ENCODE assay signal across 19 cellular contexts in the genomic region with DNA sequence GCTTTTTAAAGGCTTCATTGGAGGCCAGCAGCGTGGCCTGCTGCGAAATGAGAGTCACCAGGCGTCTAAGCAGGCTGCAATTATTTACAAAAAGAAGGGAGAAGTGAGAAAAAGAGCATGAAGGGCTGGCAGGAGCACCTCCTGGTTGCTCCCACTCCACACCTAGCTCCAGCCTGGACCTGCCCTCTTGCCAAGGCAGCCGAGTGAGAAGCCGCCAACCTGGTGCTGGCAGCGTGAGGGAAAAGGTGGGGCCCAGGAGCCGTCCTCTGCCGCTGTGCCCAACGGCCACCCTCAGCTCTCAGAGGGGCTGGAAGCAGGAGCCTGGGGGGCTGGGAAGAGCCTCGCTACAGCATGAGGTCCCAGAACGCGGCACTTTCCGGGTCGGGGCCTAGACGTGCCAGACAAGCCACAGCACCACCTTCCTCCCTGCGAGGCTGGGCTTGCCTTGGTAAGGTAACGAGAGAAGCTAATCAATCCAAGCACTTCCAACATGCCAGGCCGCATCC. TPM values are rescaled to one million over a fixed set of nuclear protein-coding genes. Genes with fewer than 3 reads are reported as not detected.
A peak's percentile ranks its signal among the peaks of the same experiment; 100 is the strongest.
DNase-seq lines count a peak whose midpoint lies in the region; ATAC-seq, FAIRE-seq and TF ChIP-seq lines count a peak whose summit lies in the region.
"Had no signal": no experiment of that assay in that cellular context is flagged by ENCODE, and none has a peak within 500 bp of the region (broad histone marks: within the 10 kb centered on the region; RNA-seq: fewer than 3 reads in every experiment).

No MANE protein-coding gene starts in this region.

- H3K4me3 ChIP-seq in cardiac muscle cell = no peak overlapping the region
- no peak overlapping the region for H3K4me3 ChIP-seq in esophagus muscularis mucosa
- no peak overlapping the region for H3K4me3 ChIP-seq in suprapubic skin
- H3K4me3 ChIP-seq: BLaER1 had no signal

- no peak overlapping the region for H3K4me3 Mint-ChIP-seq in nephron progenitor cell
- H3K4me3 Mint-ChIP-seq: CD8-positive, alpha-beta memory T cell had no signal

- no peaks in the 10 kb centered on the region for H3K36me3 Mint-ChIP-seq in nephron progenitor cell (ENCODE audit: low read depth)

- TF ChIP-seq EP300 in esophagus muscularis mucosa (IDR thresholded peaks at IDR 0.05) = no peak
- no peak for TF ChIP-seq EP300 in suprapubic skin (IDR thresholded peaks at IDR 0.05)

- intact Hi-C loops in cardiac septum (cut with DNase I) = no loop called here
- intact Hi-C loops in esophagus muscularis mucosa (cut with DNase I) = no loop called here

- no peak for TF ChIP-seq CTCF in cardiac muscle cell (IDR thresholded peaks at IDR 0.05; ENCODE audit: low read depth, low read length)
- TF ChIP-seq CTCF in esophagus muscularis mucosa (IDR thresholded peaks at IDR 0.05) = no peak
- TF ChIP-seq CTCF in nephron progenitor cell (IDR thresholded peaks at IDR 0.05) = no peak
- TF ChIP-seq CTCF in suprapubic skin (IDR thresholded peaks at IDR 0.05) = no peak

- H3K27me3 ChIP-seq in cardiac muscle cell = no peaks in the 10 kb centered on the region
- H3K27me3 ChIP-seq in esophagus muscularis mucosa = no peaks in the 10 kb centered on the region
- no peaks in the 10 kb centered on the region for H3K27me3 ChIP-seq in suprapubic skin

- peaks cover 38% of the 10 kb centered on the region for H3K4me1 Mint-ChIP-seq in nephron progenitor cell

- peaks cover 3% of the 10 kb centered on the region for H3K27me3 Mint-ChIP-seq in nephron progenitor cell (ENCODE audit: low read depth, poor library complexity)

- no peak for ATAC-seq in HG03025 (IDR thresholded peaks at IDR 0.05; ENCODE audit: low FRiP score, unreplicated experiment)

- H3K4me1 ChIP-seq in cardiac muscle cell (ENCODE audit: low read depth) (peaks cover 8% of the 10 kb centered on the region), esophagus muscularis mucosa (peaks cover 8 to 67% (median 48%) of the 10 kb centered on the region in 4 donors), suprapubic skin (peaks cover 48% of the 10 kb centered on the region)

- H3K27ac ChIP-seq in cardiac muscle cell = peak overlapping the region; percentile 81
- H3K27ac ChIP-seq in esophagus muscularis mucosa (replicated peaks in 1 of 4) = peak overlapping the region; percentile 34 to 70 (median 60)
- H3K27ac ChIP-seq in suprapubic skin = peak overlapping the region; percentile 14
- H3K27ac ChIP-seq: BLaER1 had no signal

- peaks cover 63% of the 10 kb centered on the region for H3K9me3 Mint-ChIP-seq in nephron progenitor cell
- H3K9me3 Mint-ChIP-seq: CD8-positive, alpha-beta memory T cell had no signal

- H3K27ac Mint-ChIP-seq in nephron progenitor cell = peak overlapping the region; percentile 42
- H3K27ac Mint-ChIP-seq: CD8-positive, alpha-beta memory T cell had no signal

- no peak for FAIRE-seq in GM12891 (lab: Jason Lieb, UNC)
- FAIRE-seq: G401.6, H1 had no signal

- DNase-seq in cardiac muscle cell (ENCODE audit: low read depth in 1 of 2, low spot score in 1 of 2) = no peak
- DNase-seq in cardiac septum (ENCODE audit: low spot score) = no peak
- DNase-seq in esophagus muscularis mucosa (ENCODE audit: extremely low spot score) = no peak
- DNase-seq in nephron progenitor cell = no peak
- no peak for DNase-seq in suprapubic skin (ENCODE audit: low spot score in 2 of 2)
- no peak for DNase-seq in GM12891 (ENCODE audit: insufficient read length, low spot score)
- no peak for DNase-seq in activated effector memory CD4-positive, alpha-beta T cell treated with anti-CD3 and anti-CD28 coated beads, Interleukin-2, amount 50 U/mL, for 16 hours
- DNase-seq: CD8-positive, alpha-beta memory T cell; DMS79 treated with DMSO at 0.1 percent for 48 hours; KBM-7; NCI-H1436 treated with DMSO at 0.1 percent for 48 hours; NCI-H2029 treated with DMSO at 0.1 percent for 48 hours; NCI-H510A treated with DMSO at 0.1 percent for 48 hours; NCI-H82; PC-3 had no signal

- 85% methylated on average over 11 of the region's 18 CpGs for WGBS in esophagus muscularis mucosa
- WGBS in suprapubic skin = 69% methylated on average over 18 of the region's 18 CpGs

- H3K36me3 ChIP-seq in cardiac muscle cell (peaks cover 4% of the 10 kb centered on the region), esophagus muscularis mucosa (peaks cover 0 to 38% (median 29%) of the 10 kb centered on the region in 4 donors), suprapubic skin (peaks cover 9% of the 10 kb centered on the region)

- no peaks in the 10 kb centered on the region for H3K9me3 ChIP-seq in cardiac muscle cell (ENCODE audit: low read depth)
- H3K9me3 ChIP-seq in esophagus muscularis mucosa = no peaks in the 10 kb centered on the region
- no peaks in the 10 kb centered on the region for H3K9me3 ChIP-seq in suprapubic skin
- H3K9me3 ChIP-seq: BLaER1 had no signal

- TF ChIP-seq POLR2A in esophagus muscularis mucosa (IDR thresholded peaks at IDR 0.05; ENCODE audit: low read depth) (no peak), suprapubic skin (IDR thresholded peaks at IDR 0.05) (no peak), GM12891 (IDR thresholded peaks at IDR 0.05; ENCODE audit: low read depth, low read length) (no peak)

TF ChIP-seq in GM12891, 5 proteins besides CTCF, POLR2A, EP300 and RAD21:
- TF ChIP-seq TAF1 (IDR thresholded peaks at IDR 0.05; ENCODE audit: low read depth, low read length) = no peak
- no peak for TF ChIP-seq SPI1 (IDR thresholded peaks at IDR 0.05; ENCODE audit: low read depth, low read length)
- no peak for TF ChIP-seq POU2F2 (IDR thresholded peaks at IDR 0.05; ENCODE audit: low read depth, low read length)
- TF ChIP-seq PAX5 (IDR thresholded peaks at IDR 0.05; ENCODE audit: insufficient read depth, low read length, severe bottlenecking) = no peak
- TF ChIP-seq POLR2AphosphoS5 (IDR thresholded peaks at IDR 0.05; ENCODE audit: low read depth, low read length) = no peak

RNA-seq across cellular contexts. Expression of gene SLC6A8, which starts 16.3 kb away (rescaled TPM):
- total RNA-seq in cardiac muscle cell = 23.7 and 29.0 TPM in 2 replicates
- polyA plus RNA-seq in cardiac muscle cell = 35.8 and 37.3 TPM in 2 replicates
- total RNA-seq in cardiac septum = 144 TPM
- 10 to 100 TPM; 41.7 to 62.3 (median 45.6) TPM for total RNA-seq in esophagus muscularis mucosa
- total RNA-seq in suprapubic skin = 10 to 100 TPM; 26.1 to 74.1 (median 45.2) TPM
- polyA plus RNA-seq in GM12891 (2012; ENCODE audit: low read depth, missing spikeins) = 3.0 TPM

RNA-seq across cellular contexts. Expression of gene BCAP31, which starts 20.1 kb away (rescaled TPM):
- total RNA-seq in cardiac muscle cell = 74.7 and 94.0 TPM in 2 replicates
- 189 and 269 TPM in 2 replicates for polyA plus RNA-seq in cardiac muscle cell
- 98.0 TPM for total RNA-seq in cardiac septum
- 100 to 1,000 TPM in 2 of 4 donors, 10 to 100 TPM in 2; 76.4 to 129 (median 101) TPM for total RNA-seq in esophagus muscularis mucosa
- total RNA-seq in suprapubic skin = 100 to 1,000 TPM; 112 to 170 (median 167) TPM
- polyA plus RNA-seq in GM12891 (2012; ENCODE audit: low read depth, missing spikeins) = 105 TPM

RNA-seq across cellular contexts. Expression of gene ABCD1, which starts 20.6 kb away (rescaled TPM):
- total RNA-seq in cardiac muscle cell = 23.8 and 28.7 TPM in 2 replicates
- polyA plus RNA-seq in cardiac muscle cell = 14.6 and 15.3 TPM in 2 replicates
- total RNA-seq in cardiac septum = 15.1 TPM
- total RNA-seq in esophagus muscularis mucosa = 10 to 100 TPM; 18.4 to 36.2 (median 25.1) TPM
- total RNA-seq in suprapubic skin = 1 to 10 TPM; 5.9 to 9.4 (median 7.4) TPM
- 2.1 TPM for polyA plus RNA-seq in GM12891 (2012; ENCODE audit: low read depth, missing spikeins)

RNA-seq across cellular contexts. Expression of gene PNCK, which starts 30.5 kb away (rescaled TPM):
- total RNA-seq in cardiac muscle cell (19.4 and 23.5 TPM in 2 replicates), cardiac septum (7.6 TPM), esophagus muscularis mucosa (10 to 100 TPM; 20.5 to 67.8 (median 26.0) TPM), suprapubic skin (1 to 10 TPM; 1.2 to 1.8 (median 1.4) TPM)
- polyA plus RNA-seq in cardiac muscle cell = 14.5 and 25.5 TPM in 2 replicates
- 2.8 TPM for polyA plus RNA-seq in GM12891 (2012; ENCODE audit: low read depth, missing spikeins)
- total RNA-seq: CD8-positive, alpha-beta memory T cell had no signal
- polyA plus RNA-seq: CD8-positive, alpha-beta memory T cell had no signal

RNA-seq across cellular contexts. Expression of gene DUSP9, which starts 57.1 kb away (rescaled TPM):
- total RNA-seq in cardiac muscle cell = 5.4 and 8.7 TPM in 2 replicates
- 6.8 and 8.7 TPM in 2 replicates for polyA plus RNA-seq in cardiac muscle cell
- total RNA-seq in cardiac septum = not detected
- total RNA-seq in esophagus muscularis mucosa = not detected
- under 1 TPM in 2 of 4 donors, not detected in 2; 0.19 to 0.48 TPM for total RNA-seq in suprapubic skin
- polyA plus RNA-seq in GM12891 (2012; ENCODE audit: low read depth, missing spikeins) = not detected

Comparison
In these comparisons a context has a peak if more than half of its experiments do, and no peak if none do; other contexts are left out.
1. H3K27ac ChIP-seq: peak in every context shown above with its lines; median percentile 81 in cardiac muscle cell; 60 in esophagus muscularis mucosa; 14 in suprapubic skin.